Comparison of ENCODE assay signal across 8 cellular contexts in the genomic region with DNA sequence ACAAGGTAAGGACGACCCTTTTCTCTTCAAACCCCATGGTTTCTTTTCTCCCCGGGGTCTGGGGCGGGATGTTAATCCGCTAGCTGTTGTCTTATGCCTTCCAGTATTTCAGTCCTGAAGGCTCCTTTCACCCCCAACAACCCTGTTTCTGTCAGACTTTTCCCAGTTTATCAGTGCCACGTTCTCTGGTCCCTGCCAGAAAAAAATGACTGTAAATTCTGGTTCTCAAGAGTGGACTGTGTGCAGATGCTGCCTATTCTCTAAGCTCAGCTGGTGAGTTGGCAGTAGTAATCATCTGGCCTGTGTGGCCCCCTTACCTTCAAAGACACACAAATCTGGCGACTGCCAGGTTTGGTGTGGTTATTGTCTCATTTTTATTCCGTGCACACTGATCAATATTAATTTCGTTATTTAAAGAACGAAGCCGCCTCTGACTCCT. TPM values are rescaled to one million over a fixed set of nuclear protein-coding genes. Genes with fewer than 3 reads are reported as not detected.
A peak's percentile ranks its signal among the peaks of the same experiment; 100 is the strongest.
DNase-seq lines count a peak whose midpoint lies in the region; ATAC-seq and TF ChIP-seq lines count a peak whose summit lies in the region.

No MANE protein-coding gene starts in this region.

- no peaks in the 10 kb centered on the region for H3K9me3 Mint-ChIP-seq in Caco-2 (ENCODE audit: unreplicated experiment)
- H3K9me3 Mint-ChIP-seq in central memory CD8-positive, alpha-beta T cell: peaks cover 6% of the 10 kb centered on the region
- H3K9me3 Mint-ChIP-seq in natural killer cell: peaks cover 2 to 3% of the 10 kb centered on the region in 2 donors

- no peak for ATAC-seq in central memory CD8-positive, alpha-beta T cell (replicated peaks; ENCODE audit: extremely low read depth, poor library complexity, severe bottlenecking)
- ATAC-seq in natural killer cell (no peak), GM21529 (IDR thresholded peaks at IDR 0.05; ENCODE audit: unreplicated experiment) (no peak), HG03039 (IDR thresholded peaks at IDR 0.05; ENCODE audit: unreplicated experiment) (no peak)

- H3K9me3 ChIP-seq in Caco-2: no peaks in the 10 kb centered on the region

- H3K36me3 Mint-ChIP-seq in Caco-2 (ENCODE audit: insufficient read depth, unreplicated experiment) (peaks cover 13% of the 10 kb centered on the region), natural killer cell (peaks cover 8% of the 10 kb centered on the region)
- H3K36me3 Mint-ChIP-seq in central memory CD8-positive, alpha-beta T cell (ENCODE audit: insufficient read depth): peaks cover 29% of the 10 kb centered on the region

- intact Hi-C loops in Caco-2 (cut with micrococcal nuclease; ENCODE audit: unreplicated experiment) (loop anchor here (2.0 to 10.0 kb wide), 3 partner anchors 137 to 245 kb away; a partner anchor contains a TSS), natural killer cell (cut with micrococcal nuclease) (loop anchor here (2.0 to 10.0 kb wide), 2 partner anchors 247 to 915 kb away; a partner anchor contains a TSS)

- peak overlapping the region; percentile 80 for H3K4me3 ChIP-seq in Caco-2 (ENCODE audit: low read depth, low read length)
- H3K4me3 ChIP-seq in Jurkat, Clone E6-1 (ENCODE audit: low read length): peak overlapping the region; percentile 87

- H3K27ac Mint-ChIP-seq in Caco-2 (ENCODE audit: unreplicated experiment) (peak overlapping the region; percentile 96), natural killer cell (peak overlapping the region; percentile 98 to 100)
- H3K27ac Mint-ChIP-seq in central memory CD8-positive, alpha-beta T cell (ENCODE audit: low read depth): peak overlapping the region; percentile 100

- BruUV-seq in Caco-2 (replicated peaks; lab: Mats Ljungman, UMichigan): no TSS peak

- H3K27me3 Mint-ChIP-seq in Caco-2 (ENCODE audit: insufficient read depth, unreplicated experiment): no peaks in the 10 kb centered on the region
- H3K27me3 Mint-ChIP-seq in central memory CD8-positive, alpha-beta T cell: peaks cover 10% of the 10 kb centered on the region
- H3K27me3 Mint-ChIP-seq in natural killer cell (ENCODE audit: low read depth in 2 of 2): peaks cover 4 to 7% of the 10 kb centered on the region in 2 donors

- H3K27me3 ChIP-seq in Caco-2 (replicated peaks; ENCODE audit: control insufficient read depth, insufficient read depth, low read length): no peaks in the 10 kb centered on the region

- POLR2A ChIA-PET in Caco-2 (lab: Charles Lee): interaction anchor here (1.4 to 3.1 kb wide), 2 partner anchors 138 to 248 kb away, joined by 3 to 24 read pairs; a partner anchor contains a TSS

- CTCF ChIA-PET in Caco-2 (lab: Charles Lee): interaction anchor here (2.3 to 3.1 kb wide), 2 partner anchors 138 to 212 kb away, joined by 10 to 21 read pairs; a partner anchor contains a TSS

- DNase-seq in Caco-2: no peak
- no peak for DNase-seq in Jurkat, Clone E6-1 (ENCODE audit: low read depth, low spot score)
- no peak for DNase-seq in central memory CD8-positive, alpha-beta T cell (ENCODE audit: low spot score in 2 of 2)
- no peak for DNase-seq in natural killer cell
- no peak for DNase-seq in NCI-H446 (lab: John Stamatoyannopoulos, UW)
- DNase-seq in HT-29 (ENCODE audit: low spot score): no peak

- H3K4me1 ChIP-seq in Caco-2: 0 out of 2 replicates have a peak, but pooled peaks cover 5% of the 10 kb centered on the region

- no peaks in the 10 kb centered on the region for H3K36me3 ChIP-seq in Caco-2 (ENCODE audit: control insufficient read depth, insufficient read depth, low read length)

- no peaks in the 10 kb centered on the region for H3K4me1 Mint-ChIP-seq in Caco-2 (ENCODE audit: low read depth, unreplicated experiment)
- H3K4me1 Mint-ChIP-seq in central memory CD8-positive, alpha-beta T cell: peaks cover 46% of the 10 kb centered on the region
- H3K4me1 Mint-ChIP-seq in natural killer cell: peaks cover 44 to 45% of the 10 kb centered on the region in 2 donors

- H3K4me3 Mint-ChIP-seq in Caco-2 (ENCODE audit: unreplicated experiment) (peak overlapping the region; percentile 90), natural killer cell (peak overlapping the region; percentile 97)
- H3K4me3 Mint-ChIP-seq in central memory CD8-positive, alpha-beta T cell: peak overlapping the region; percentile 99

- TF ChIP-seq CTCF in Caco-2 (IDR thresholded peaks at IDR 0.05; ENCODE audit: insufficient read depth in 1 of 2, low read depth in 1 of 2, low read length in 1 of 2, severe bottlenecking in 1 of 2, unreplicated experiment in 1 of 2): no peak
- no peak for TF ChIP-seq CTCF in natural killer cell (IDR thresholded peaks at IDR 0.05)

RNA-seq across cellular contexts. Expression of a gene that starts 0.9 kb away (rescaled TPM):
- total RNA-seq in Caco-2 (2022) (34.1 and 35.8 TPM in 2 replicates), natural killer cell (10 to 100 TPM; 53.1 to 68.0 (median 63.3) TPM)
- polyA plus RNA-seq in Jurkat, Clone E6-1 (2012; ENCODE audit: insufficient read depth, insufficient read length): 23.2 TPM
- 82.1 and 82.8 TPM in 2 replicates for total RNA-seq in HT-29 (2014; rRNA removed; shearing (Covaris generic))
